8 cellular contexts compared by ENCODE assay signal in the genomic region with DNA sequence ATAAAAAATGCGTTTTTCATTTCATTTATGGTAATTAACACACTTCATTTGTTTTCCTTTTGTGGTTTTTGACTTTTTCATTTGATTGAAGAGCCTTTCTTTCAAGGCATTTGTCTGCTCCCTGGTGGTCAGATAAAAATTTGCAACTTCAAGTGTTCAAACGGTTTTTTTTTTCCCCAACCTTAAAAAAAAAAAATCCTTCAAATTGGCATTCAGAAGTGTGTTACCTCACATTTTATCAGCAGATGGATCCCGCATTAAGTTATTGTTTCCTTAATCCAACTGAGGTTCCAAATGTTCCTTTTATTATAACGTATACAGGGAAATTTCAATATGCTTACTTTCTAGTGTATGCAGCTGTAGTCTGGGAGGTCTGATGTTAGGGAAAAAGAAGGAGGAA. TPM values are rescaled to one million over a fixed set of nuclear protein-coding genes. Genes with fewer than 3 reads are reported as not detected.
DNase-seq lines count a peak whose midpoint lies in the region; ATAC-seq and TF ChIP-seq lines count a peak whose summit lies in the region.

No MANE protein-coding gene starts in this region.

- H3K9me3 Mint-ChIP-seq in CD14-positive monocyte (no peaks in the 10 kb centered on the region), chondrocyte (ENCODE audit: low read depth) (no peaks in the 10 kb centered on the region), neural crest cell (no peaks in the 10 kb centered on the region)

- no peak overlapping the region for H3K4me3 Mint-ChIP-seq in CD14-positive monocyte
- no peak overlapping the region for H3K4me3 Mint-ChIP-seq in chondrocyte (ENCODE audit: unreplicated experiment)
- H3K4me3 Mint-ChIP-seq in neural crest cell: no peak overlapping the region

- H3K4me1 Mint-ChIP-seq in CD14-positive monocyte (no peaks in the 10 kb centered on the region), chondrocyte (ENCODE audit: low read depth) (peaks cover 7% of the 10 kb centered on the region), neural crest cell (peaks cover 14% of the 10 kb centered on the region)

- peak; percentile 58 for TF ChIP-seq CTCF in CD14-positive monocyte (IDR thresholded peaks at IDR 0.05)
- TF ChIP-seq CTCF in chondrocyte (IDR thresholded peaks at IDR 0.05): peak; percentile 98
- peak; percentile 87 for TF ChIP-seq CTCF in neural crest cell (conservative IDR thresholded peaks at IDR 0.05)

- DNase-seq in CD14-positive monocyte (ENCODE audit: low spot score): no peak
- DNase-seq in NCI-H345 treated with DMSO at 0.1 percent for 48 hours (lab: John Stamatoyannopoulos, UW; ENCODE audit: unreplicated experiment): peak; percentile 14
- DNase-seq in chondrocyte (ENCODE audit: low spot score): no peak
- peak; percentile 15 for DNase-seq in neural crest cell (ENCODE audit: low read depth, low spot score)
- DNase-seq in activated naive CD4-positive, alpha-beta T cell treated with anti-CD3 and anti-CD28 coated beads, Interleukin-2, amount 50 U/mL, for 16 hours: no peak
- no peak for DNase-seq in UCSD-AML1 (lab: John Stamatoyannopoulos, UW; ENCODE audit: unreplicated experiment)

- H3K27ac Mint-ChIP-seq in CD14-positive monocyte (no peak overlapping the region), chondrocyte (ENCODE audit: unreplicated experiment) (no peak overlapping the region), neural crest cell (ENCODE audit: unreplicated experiment) (no peak overlapping the region)

- peak; percentile 36 for ATAC-seq in GM21515 (IDR thresholded peaks at IDR 0.05; ENCODE audit: unreplicated experiment)
- no peak for ATAC-seq in HG02852 (IDR thresholded peaks at IDR 0.05; ENCODE audit: unreplicated experiment)

- intact Hi-C loops in CD14-positive monocyte (cut with micrococcal nuclease): no loop called here

- H3K27me3 Mint-ChIP-seq in CD14-positive monocyte (ENCODE audit: low read depth in 3 of 3) (peaks cover 3 to 5% (median 4%) of the 10 kb centered on the region in 3 donors), chondrocyte (ENCODE audit: low read depth) (no peaks in the 10 kb centered on the region), neural crest cell (ENCODE audit: low read depth) (no peaks in the 10 kb centered on the region)

- H3K36me3 Mint-ChIP-seq in CD14-positive monocyte: no peaks in the 10 kb centered on the region
- H3K36me3 Mint-ChIP-seq in chondrocyte (ENCODE audit: low read depth): no peaks in the 10 kb centered on the region
- H3K36me3 Mint-ChIP-seq in neural crest cell (ENCODE audit: low read depth): no peaks in the 10 kb centered on the region

RNA-seq across cellular contexts. Expression of a gene that starts 47.2 kb away (rescaled TPM):
- not detected for polyA plus RNA-seq in CD14-positive monocyte
- total RNA-seq in chondrocyte (not detected in 3 replicates), neural crest cell (not detected in 2 replicates)

RNA-seq across cellular contexts. Expression of a gene that starts 56.4 kb away (rescaled TPM):
- not detected for polyA plus RNA-seq in CD14-positive monocyte
- total RNA-seq in chondrocyte (not detected in 3 replicates), neural crest cell (not detected in 2 replicates)

Comparison
In these comparisons a context has a peak if more than half of its experiments do, and no peak if none do; other contexts are left out.
1. DNase-seq: peak in NCI-H345 treated with DMSO at 0.1 percent for 48 hours (single experiment) and neural crest cell (single experiment); none in CD14-positive monocyte (single experiment), chondrocyte (single experiment), activated naive CD4-positive, alpha-beta T cell treated with anti-CD3 and anti-CD28 coated beads, Interleukin-2, amount 50 U/mL, for 16 hours (single experiment) and UCSD-AML1 (single experiment).
2. Peak in every context shown above with its lines, with median percentiles within 50 percentile points of each other: CTCF ChIP-seq.